Comparison of ENCODE assay signal across 1 cellular context in the genomic region with DNA sequence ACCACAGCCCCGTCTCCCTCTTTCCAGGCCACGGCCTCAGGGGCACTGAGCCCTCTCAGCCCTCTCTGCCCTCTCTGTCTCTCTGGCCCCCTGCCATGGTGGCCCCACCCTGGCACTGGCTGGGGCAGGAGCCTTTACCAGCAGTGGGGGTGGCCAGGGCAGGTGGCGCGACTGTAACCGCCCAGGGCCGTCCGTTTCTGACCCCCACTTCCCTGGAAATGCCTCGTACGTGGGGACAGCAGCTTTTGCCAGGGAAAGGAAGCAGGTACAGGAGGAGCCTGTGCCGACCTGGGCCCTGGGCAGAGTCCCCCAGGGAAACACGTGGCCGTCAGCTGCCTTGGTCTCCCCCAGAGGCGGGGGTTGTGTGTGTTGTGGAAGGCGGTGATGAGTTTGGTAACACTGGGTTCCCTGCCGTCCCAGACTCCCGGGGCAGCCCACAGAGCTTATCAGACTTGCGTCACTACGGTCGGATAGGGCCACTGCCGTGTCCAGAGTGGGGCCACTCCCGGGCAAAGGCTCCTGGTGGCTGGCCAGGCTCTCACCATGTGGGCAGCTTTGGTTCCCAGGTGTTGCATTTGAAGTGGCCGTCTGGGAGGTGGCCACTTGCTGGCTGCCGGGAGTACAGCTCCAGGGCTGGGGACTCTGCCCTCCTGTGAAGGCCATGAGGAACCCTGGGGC.
TF ChIP-seq lines count a peak whose summit lies in the region.

No MANE protein-coding gene starts in this region.

TF ChIP-seq in WTC11, 78 proteins besides CTCF, POLR2A, EP300 and RAD21 (continued from another document):
- TF ChIP-seq NR2C2 (CRISPR knock-in tag; IDR thresholded peaks at IDR 0.05) = no peak
- no peak for TF ChIP-seq GTF2I (CRISPR knock-in tag; conservative IDR thresholded peaks at IDR 0.05)
- TF ChIP-seq RELA (CRISPR knock-in tag; IDR thresholded peaks at IDR 0.05; ENCODE audit: borderline replicate concordance) = no peak
- no peak for TF ChIP-seq ATF1 (CRISPR knock-in tag; IDR thresholded peaks at IDR 0.05)
